Comparison of ENCODE assay signal across 8 cellular contexts in the genomic region with DNA sequence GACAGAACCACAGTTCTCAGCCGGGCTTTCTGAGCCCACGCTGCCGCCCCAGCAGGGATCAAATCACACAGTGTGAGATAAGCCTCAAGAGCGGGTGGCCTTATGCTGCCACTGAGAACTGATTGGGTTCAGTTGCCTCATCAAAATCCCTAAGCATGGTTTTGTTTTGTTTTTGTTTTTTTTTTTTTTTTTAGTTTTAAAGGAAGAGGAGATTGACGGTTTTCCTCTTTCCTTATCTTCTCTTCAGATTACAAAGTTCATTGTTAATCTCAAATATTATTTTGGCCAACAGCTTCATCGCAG. TPM values are rescaled to one million over a fixed set of nuclear protein-coding genes. Genes with fewer than 3 reads are reported as not detected.
A peak's percentile ranks its signal among the peaks of the same experiment; 100 is the strongest.
DNase-seq lines count a peak whose midpoint lies in the region; ATAC-seq and TF ChIP-seq lines count a peak whose summit lies in the region.

No MANE protein-coding gene starts in this region.

- peak overlapping the region; percentile 77 for H3K9ac ChIP-seq in SU-DHL-6 (ENCODE audit: low read length)

- peaks cover 9% of the 10 kb centered on the region for H3K4me1 Mint-ChIP-seq in glutamatergic neuron (ENCODE audit: low read depth, unreplicated experiment)

- DNase-seq in glutamatergic neuron (no peak), skeletal muscle cell (ENCODE audit: low read depth) (no peak), SW480 (ENCODE audit: low spot score) (no peak)
- DNase-seq in stimulated activated CD4-positive, alpha-beta T cell treated with anti-CD3 and anti-CD28 coated beads, Interleukin-4, amount 100 ng/mL, for 24 hours: no peak

- H3K36me3 Mint-ChIP-seq in glutamatergic neuron (ENCODE audit: unreplicated experiment): peaks cover 8% of the 10 kb centered on the region

- H3K27me3 ChIP-seq in SU-DHL-6 (ENCODE audit: low read length): no peaks in the 10 kb centered on the region

- ATAC-seq in GM18498 (IDR thresholded peaks at IDR 0.05; ENCODE audit: unreplicated experiment): peak; percentile 25
- ATAC-seq in HG02571 (IDR thresholded peaks at IDR 0.05; ENCODE audit: unreplicated experiment): peak; percentile 26
- no peak for ATAC-seq in GM21367 (IDR thresholded peaks at IDR 0.05; ENCODE audit: unreplicated experiment)

- no peak for TF ChIP-seq CTCF in SU-DHL-6 (IDR thresholded peaks at IDR 0.05; ENCODE audit: insufficient read depth, low read length, poor library complexity, severe bottlenecking)
- no peak for TF ChIP-seq CTCF in glutamatergic neuron (IDR thresholded peaks at IDR 0.05; ENCODE audit: partially characterized antibody, unreplicated experiment)

- H3K9me3 Mint-ChIP-seq in glutamatergic neuron (ENCODE audit: unreplicated experiment): peaks cover 3% of the 10 kb centered on the region

- no peaks in the 10 kb centered on the region for H3K9me2 ChIP-seq in SU-DHL-6 (replicated peaks; ENCODE audit: insufficient read depth, low read length)

- H3K27ac Mint-ChIP-seq in glutamatergic neuron (ENCODE audit: unreplicated experiment): peak overlapping the region; percentile 96

- H4K20me1 ChIP-seq in SU-DHL-6 (ENCODE audit: low read depth, low read length): no peaks in the 10 kb centered on the region

- peaks cover 28% of the 10 kb centered on the region; the same call in 1 of the 2 replicates for H3F3A ChIP-seq in SU-DHL-6 (ENCODE audit: insufficient read depth)

- peak overlapping the region; percentile 78 for H2AFZ ChIP-seq in SU-DHL-6 (ENCODE audit: low read depth, low read length, severe bottlenecking)

- peaks cover 35% of the 10 kb centered on the region; the same call in 1 of the 2 replicates for H3K79me2 ChIP-seq in SU-DHL-6 (ENCODE audit: insufficient read depth, low read length)

- H3K4me3 ChIP-seq in SU-DHL-6 (ENCODE audit: insufficient read depth, low read length, poor library complexity, severe bottlenecking): peak overlapping the region; percentile 77
- peak overlapping the region; percentile 80 for H3K4me3 ChIP-seq in skeletal muscle cell (ENCODE audit: low read depth, low read length)

- H3K27me3 Mint-ChIP-seq in glutamatergic neuron (ENCODE audit: unreplicated experiment): no peaks in the 10 kb centered on the region

- peak overlapping the region; percentile 97 for H3K4me3 Mint-ChIP-seq in glutamatergic neuron (ENCODE audit: unreplicated experiment)

- peak overlapping the region; percentile 91 for H3K4me2 ChIP-seq in SU-DHL-6 (ENCODE audit: low read depth, low read length, poor library complexity, severe bottlenecking)

- no peaks in the 10 kb centered on the region for H3K9me3 ChIP-seq in SU-DHL-6 (ENCODE audit: insufficient read depth, low read length)

- H3K36me3 ChIP-seq in SU-DHL-6 (ENCODE audit: low read length): 0 out of 2 replicates have a peak, but pooled peaks cover 2% of the 10 kb centered on the region

- peak overlapping the region; percentile 87 for H3K27ac ChIP-seq in SU-DHL-6 (ENCODE audit: low read depth, low read length)

RNA-seq across cellular contexts. Expression of a gene that starts 0.6 kb away (rescaled TPM):
- 14.6 TPM for total RNA-seq in glutamatergic neuron (ENCODE audit: unreplicated experiment)
